ENCODE assay signal across 18 cellular contexts in genomic region chr10:30835146-30835545, GRCh38.
DNase-seq lines count a peak whose midpoint lies in the region; TF ChIP-seq lines count a peak whose summit lies in the region.
"Had no signal": no experiment of that assay in that cellular context is flagged by ENCODE, and none has a peak within 500 bp of the region (broad histone marks: within the 10 kb centered on the region; RNA-seq: fewer than 3 reads in every experiment).

No MANE protein-coding gene starts in this region.

- peak overlapping the region in 3 of 5 experiments; percentile 7 to 44 (median 9) for H3K4me3 Mint-ChIP-seq in brain
- H3K4me3 Mint-ChIP-seq: CD14-positive monocyte; CD8-positive, alpha-beta T cell; HFFc6 had no signal

- no peak overlapping the region for H3K18ac ChIP-seq in mesenchymal stem cell (ENCODE audit: low read depth in 1 of 2, low read length in 2 of 2)
- H3K18ac ChIP-seq in neuronal stem cell (ENCODE audit: low read length): peak overlapping the region; percentile 61

- WGBS in mesenchymal stem cell: 86% methylated on average over 10 of the region's 12 CpGs
- WGBS in neuronal stem cell (ENCODE audit: extremely low coverage in 2 of 2, insufficient read length in 2 of 2, insufficient replicate concordance in 1 of 2), 2 donors: no CpG with 5 or more reads among the region's 12 CpGs

- H3K79me1 ChIP-seq in mesenchymal stem cell (replicated peaks; ENCODE audit: low read length, poor library complexity, severe bottlenecking) (no peaks in the 10 kb centered on the region), neuronal stem cell (ENCODE audit: low read depth, low read length) (no peaks in the 10 kb centered on the region)

- TF ChIP-seq CTCF in brain (conservative IDR thresholded peaks at IDR 0.05): no peak

- H4K91ac ChIP-seq in mesenchymal stem cell (ENCODE audit: low read length) (no peak overlapping the region), neuronal stem cell (ENCODE audit: low read depth, low read length, poor library complexity) (no peak overlapping the region)

- H3K27ac Mint-ChIP-seq in brain: peak overlapping the region in 2 of 5 experiments; percentile 16 to 55
- H3K27ac Mint-ChIP-seq: CD14-positive monocyte; CD8-positive, alpha-beta T cell; HFFc6 had no signal

- H2BK15ac ChIP-seq in mesenchymal stem cell (ENCODE audit: low read depth, poor library complexity, severe bottlenecking) (no peak overlapping the region), neuronal stem cell (ENCODE audit: low read length) (no peak overlapping the region)

- H2AK5ac ChIP-seq in mesenchymal stem cell (ENCODE audit: low read length, severe bottlenecking) (no peak overlapping the region), neuronal stem cell (ENCODE audit: low read depth, low read length) (no peak overlapping the region)

- H2BK120ac ChIP-seq in mesenchymal stem cell (ENCODE audit: low read depth, low read length) (no peak overlapping the region), neuronal stem cell (ENCODE audit: low read depth, low read length) (no peak overlapping the region)

- no peak overlapping the region for H3K4me2 ChIP-seq in mesenchymal stem cell (ENCODE audit: low read length, poor library complexity, severe bottlenecking)
- no peak overlapping the region for H3K4me2 ChIP-seq in neuronal stem cell (ENCODE audit: insufficient read depth, low read length, poor library complexity, severe bottlenecking)
- H3K4me2 ChIP-seq: BLaER1 had no signal

- H3K9me3 ChIP-seq in mesenchymal stem cell (ENCODE audit: control insufficient read depth, low read length): no peaks in the 10 kb centered on the region
- H3K9me3 ChIP-seq in neuronal stem cell (replicated peaks in 1 of 2; ENCODE audit: control insufficient read depth in 2 of 2, insufficient read depth in 1 of 2, low read depth in 1 of 2, low read length in 2 of 2): peaks cover 0 to 3% of the 10 kb centered on the region in 2 donors
- H3K9me3 ChIP-seq in subcutaneous abdominal adipose tissue (ENCODE audit: control insufficient read depth in 5 of 5, low read length in 5 of 5): no peaks in the 10 kb centered on the region
- H3K9me3 ChIP-seq: BLaER1 had no signal

- H3K36me3 ChIP-seq in mesenchymal stem cell (ENCODE audit: control insufficient read depth in 1 of 2, insufficient read depth in 2 of 2, low read depth in 1 of 2, low read length in 2 of 2): no peaks in the 10 kb centered on the region
- no peaks in the 10 kb centered on the region for H3K36me3 ChIP-seq in neuronal stem cell (replicated peaks in 1 of 2; ENCODE audit: control insufficient read depth in 2 of 2, insufficient read depth in 2 of 2, low read length in 2 of 2)
- no peaks in the 10 kb centered on the region for H3K36me3 ChIP-seq in subcutaneous abdominal adipose tissue (ENCODE audit: control insufficient read depth in 5 of 5, insufficient read depth in 5 of 5, low read length in 5 of 5)
- H3K36me3 ChIP-seq: BLaER1 had no signal

- H2BK12ac ChIP-seq in mesenchymal stem cell (ENCODE audit: low read length in 2 of 2): peak overlapping the region in 1 of 2 experiments; percentile 67
- peak overlapping the region; percentile 18 for H2BK12ac ChIP-seq in neuronal stem cell (ENCODE audit: low read length)

- DNase-seq in mesenchymal stem cell (no peak), neuronal stem cell (ENCODE audit: low spot score) (peak; percentile 35), NCI-H82 treated with DMSO at 0.1 percent for 48 hours (lab: John Stamatoyannopoulos, UW; ENCODE audit: unreplicated experiment) (no peak), NCI-H1930 (lab: John Stamatoyannopoulos, UW) (no peak), ureter (ENCODE audit: low spot score) (no peak)
- DNase-seq: 8988T, Calu3, DMS79 treated with DMSO at 0.1 percent for 48 hours, GF-D8, GOT3, H7, HFFc6 had no signal

- H3K4ac ChIP-seq in mesenchymal stem cell (ENCODE audit: low read depth in 1 of 2, low read length in 2 of 2) (no peak overlapping the region), neuronal stem cell (ENCODE audit: low read length) (no peak overlapping the region)

- peaks cover 9 to 16% (median 11%) of the 10 kb centered on the region in 5 experiments for H3K9me3 Mint-ChIP-seq in brain
- H3K9me3 Mint-ChIP-seq: CD8-positive, alpha-beta T cell; HFFc6 had no signal

- H3K23ac ChIP-seq in mesenchymal stem cell (ENCODE audit: low read length in 2 of 2): no peak overlapping the region
- no peak overlapping the region for H3K23ac ChIP-seq in neuronal stem cell (ENCODE audit: low read depth, low read length, poor library complexity)

- H3K4me1 Mint-ChIP-seq in brain: peaks cover 64% of the 10 kb centered on the region

- peaks cover 5% of the 10 kb centered on the region for H3K27me3 Mint-ChIP-seq in brain

- no peak overlapping the region for H3K27ac ChIP-seq in mesenchymal stem cell (ENCODE audit: low read length, poor library complexity, severe bottlenecking)
- peak overlapping the region; percentile 73 for H3K27ac ChIP-seq in neuronal stem cell (replicated peaks; ENCODE audit: low read length)
- H3K27ac ChIP-seq in subcutaneous abdominal adipose tissue (ENCODE audit: low read depth, low read length): peak overlapping the region; percentile 19
- H3K27ac ChIP-seq: BLaER1, HL-60 had no signal

- H3K4me3 ChIP-seq in mesenchymal stem cell (ENCODE audit: insufficient read depth in 1 of 2, low read depth in 1 of 2, low read length in 2 of 2) (no peak overlapping the region), neuronal stem cell (ENCODE audit: low read length in 2 of 2) (no peak overlapping the region), subcutaneous abdominal adipose tissue (ENCODE audit: low read depth in 1 of 5, low read length in 5 of 5) (no peak overlapping the region)
- H3K4me3 ChIP-seq: BLaER1 had no signal

- H3K9ac ChIP-seq in mesenchymal stem cell (ENCODE audit: low read length) (no peak overlapping the region), neuronal stem cell (ENCODE audit: low read depth, low read length, poor library complexity) (no peak overlapping the region), subcutaneous abdominal adipose tissue (ENCODE audit: low read length in 5 of 5) (no peak overlapping the region)
- H3K9ac ChIP-seq: BLaER1 had no signal

- H3K27me3 ChIP-seq in mesenchymal stem cell (ENCODE audit: control insufficient read depth in 1 of 2, insufficient read depth in 1 of 2, low read length in 2 of 2) (no peaks in the 10 kb centered on the region), neuronal stem cell (ENCODE audit: control insufficient read depth in 3 of 3, insufficient read depth in 3 of 3, low read depth in 1 of 3, low read length in 3 of 3) (no peaks in the 10 kb centered on the region), subcutaneous abdominal adipose tissue (ENCODE audit: control insufficient read depth in 5 of 5, insufficient read depth in 4 of 5, low read length in 5 of 5) (no peaks in the 10 kb centered on the region)
- H3K27me3 ChIP-seq: BLaER1 had no signal

- peak overlapping the region; percentile 55 for H4K8ac ChIP-seq in mesenchymal stem cell (ENCODE audit: low read length)
- H4K8ac ChIP-seq in neuronal stem cell (ENCODE audit: low read depth, low read length): no peak overlapping the region

- H2AFZ ChIP-seq in mesenchymal stem cell (ENCODE audit: low read depth, low read length) (no peak overlapping the region), neuronal stem cell (ENCODE audit: low read length) (no peak overlapping the region)

- H3K4me1 ChIP-seq in mesenchymal stem cell (ENCODE audit: control insufficient read depth, insufficient read depth, low read depth, low read length) (peaks cover 4% of the 10 kb centered on the region), neuronal stem cell (ENCODE audit: control insufficient read depth in 2 of 2, insufficient read depth in 1 of 2, low read depth in 1 of 2, low read length in 2 of 2) (peaks cover 0 to 23% of the 10 kb centered on the region in 2 donors), subcutaneous abdominal adipose tissue (ENCODE audit: control insufficient read depth in 5 of 5, insufficient read depth in 5 of 5, low read length in 5 of 5) (peaks cover 0 to 31% (median 17%) of the 10 kb centered on the region in 5 donors)
- H3K4me1 ChIP-seq: BLaER1 had no signal

- H2BK5ac ChIP-seq in mesenchymal stem cell (ENCODE audit: low read depth, low read length, poor library complexity, severe bottlenecking) (no peak overlapping the region), neuronal stem cell (ENCODE audit: low read length) (no peak overlapping the region)

- peaks cover 19% of the 10 kb centered on the region for H3K36me3 Mint-ChIP-seq in brain
- H3K36me3 Mint-ChIP-seq: CD8-positive, alpha-beta T cell had no signal

- H3K14ac ChIP-seq in mesenchymal stem cell (ENCODE audit: low read length in 2 of 2): no peak overlapping the region
- H3K14ac ChIP-seq in neuronal stem cell (ENCODE audit: low read length): no peak overlapping the region
